In the genomic region with DNA sequence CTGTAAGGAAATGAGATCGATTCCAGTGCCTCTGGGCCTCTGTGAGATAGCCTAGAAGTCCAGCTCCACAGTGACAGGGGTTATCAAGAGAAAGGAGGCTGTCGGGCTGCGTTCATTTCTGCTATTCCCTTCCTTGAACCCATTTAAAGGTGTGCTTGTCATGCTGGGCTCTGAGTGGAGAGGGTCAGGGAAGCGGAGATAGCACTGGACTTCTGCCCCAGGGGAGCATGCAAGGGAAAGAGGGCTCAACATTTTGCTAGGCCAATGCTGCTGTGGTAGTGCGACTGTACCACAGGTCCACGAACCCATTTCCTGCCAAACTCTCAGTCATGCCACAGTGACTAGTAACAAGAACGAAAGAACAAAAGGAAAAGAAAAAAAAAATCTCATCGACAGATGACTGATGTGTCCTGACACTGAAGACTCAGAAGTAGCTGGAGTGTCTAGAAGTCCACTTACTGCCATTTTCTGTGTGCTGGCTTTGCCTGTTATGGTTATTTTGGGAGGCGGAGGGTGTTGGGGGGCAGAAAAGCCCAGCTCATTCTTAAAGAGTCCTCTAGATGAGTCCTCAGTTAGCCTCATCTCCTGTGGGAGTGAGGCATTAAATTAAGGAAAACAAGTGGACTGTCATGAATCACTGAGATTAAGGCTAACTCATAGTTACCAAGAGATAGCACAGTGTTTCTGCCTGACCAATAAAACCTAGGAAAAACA, we compare ENCODE assay signal across 8 cellular contexts. TPM values are rescaled to one million over a fixed set of nuclear protein-coding genes. Genes with fewer than 3 reads are reported as not detected.
DNase-seq lines count a peak whose midpoint lies in the region; ATAC-seq, FAIRE-seq and TF ChIP-seq lines count a peak whose summit lies in the region.

No MANE protein-coding gene starts in this region.

- CTCF ChIA-PET in K562 (lab: Yijun Ruan, JAX; ENCODE audit: low intra/inter-chr PET ratio) = interaction anchor here (0.7 kb wide), 1 partner anchor 269 kb away, joined by 3 read pairs; no protein-coding TSS in a partner anchor

- intact Hi-C loops in K562 (cut with micrococcal nuclease) = no loop called here

- no peak for TF ChIP-seq EP300 in K562 (IDR thresholded peaks at IDR 0.05; ENCODE audit: low read length)

- no peaks in the 10 kb centered on the region for H3F3A ChIP-seq in Loucy (ENCODE audit: low read depth)

- no peaks in the 10 kb centered on the region for H3K9me1 ChIP-seq in K562 (ENCODE audit: control insufficient read depth, insufficient read depth, low read length)

- H3K79me2 ChIP-seq in Loucy (ENCODE audit: insufficient read depth, low read length) (no peaks in the 10 kb centered on the region), K562 (ENCODE audit: control insufficient read depth, insufficient read depth, low read length) (no peaks in the 10 kb centered on the region)

- no peak overlapping the region for H2AFZ ChIP-seq in Loucy (ENCODE audit: low read length)
- no peak overlapping the region for H2AFZ ChIP-seq in K562 (ENCODE audit: low read depth, low read length)

- no peaks in the 10 kb centered on the region for H3K36me3 ChIP-seq in Loucy (ENCODE audit: insufficient read depth, low read length)
- no peaks in the 10 kb centered on the region for H3K36me3 ChIP-seq in K562 (ENCODE audit: control insufficient read depth, insufficient read depth, low read length)

- in situ Hi-C loops in K562 (cut with MboI) = no loop called here

- H3K4me3 ChIP-seq in Loucy (ENCODE audit: low read length, poor library complexity, severe bottlenecking) (no peak overlapping the region), K562 (no peak overlapping the region)

- no peaks in the 10 kb centered on the region for H3K9me2 ChIP-seq in Loucy (replicated peaks; ENCODE audit: low read depth, low read length)

- POLR2A ChIA-PET in K562 (lab: Yijun Ruan, JAX) = no interaction called here

- no peak for FAIRE-seq in K562 (lab: Jason Lieb, UNC)

- no peak for TF ChIP-seq CTCF in Loucy (conservative IDR thresholded peaks at IDR 0.05; ENCODE audit: low read length)
- no peak for TF ChIP-seq CTCF in K562 (IDR thresholded peaks at IDR 0.05 in 2 of 3, conservative IDR thresholded peaks at IDR 0.05 in 1 of 3; ENCODE audit: insufficient read depth in 2 of 3, low read depth in 1 of 3, low read length in 3 of 3)
- TF ChIP-seq CTCF in omental fat pad (IDR thresholded peaks at IDR 0.05) = no peak

- H3K27ac ChIP-seq in K562 (ENCODE audit: extremely low read depth, low read depth, low read length) = no peak overlapping the region

- H3K27me3 ChIP-seq in Loucy (ENCODE audit: insufficient read depth, low read length, poor library complexity, severe bottlenecking) (no peaks in the 10 kb centered on the region), K562 (ENCODE audit: control insufficient read depth in 2 of 2, insufficient read depth in 2 of 2, low read length in 2 of 2) (peaks cover 11 to 16% of the 10 kb centered on the region in 2 experiments; a peak in 4 of 5 replicates)

- H3K9me3 ChIP-seq in Loucy (ENCODE audit: insufficient read depth, low read depth, low read length) = no peaks in the 10 kb centered on the region
- no peaks in the 10 kb centered on the region for H3K9me3 ChIP-seq in K562 (replicated peaks; ENCODE audit: control insufficient read depth, insufficient read depth, low read depth, low read length)

- no peak for ATAC-seq in K562
- peak; percentile 88 for ATAC-seq in omental fat pad (ENCODE audit: low FRiP score)

- TF ChIP-seq POLR2A in K562 (conservative IDR thresholded peaks at IDR 0.05) = no peak

- no peak for TF ChIP-seq RAD21 in K562 (CRISPR knock-in tag; conservative IDR thresholded peaks at IDR 0.05 in 1 of 2, IDR thresholded peaks at IDR 0.05 in 1 of 2)

- BruUV-seq in K562 (replicated peaks; lab: Mats Ljungman, UMichigan) = no TSS peak

- H3K9ac ChIP-seq in Loucy (ENCODE audit: low read depth, low read length, poor library complexity, severe bottlenecking) (peak overlapping the region; percentile 0), K562 (ENCODE audit: insufficient read depth in 1 of 2, low read depth in 2 of 2, low read length in 2 of 2) (no peak overlapping the region)

- H3K4me2 ChIP-seq in Loucy (ENCODE audit: low read depth, low read length, poor library complexity, severe bottlenecking) (peak overlapping the region; percentile 44), K562 (ENCODE audit: insufficient read depth, low read length) (no peak overlapping the region)

- WGBS in K562 (ENCODE audit: insufficient coverage, low coverage, missing lambda C conversion rate) = 2% methylated on average over 9 of the region's 9 CpGs

- H3K4me1 ChIP-seq in Loucy (ENCODE audit: insufficient read depth, low read length, poor library complexity, severe bottlenecking) (peaks cover 18% of the 10 kb centered on the region), K562 (replicated peaks in 1 of 2; ENCODE audit: control insufficient read depth in 2 of 2, insufficient read depth in 2 of 2, low read length in 2 of 2) (peaks cover 0 to 3% of the 10 kb centered on the region in 2 experiments; a peak in 1 of 5 replicates)

- no peaks in the 10 kb centered on the region for H4K20me1 ChIP-seq in Loucy (ENCODE audit: insufficient read depth, low read length, poor library complexity, severe bottlenecking)
- H4K20me1 ChIP-seq in K562 (replicated peaks; ENCODE audit: control insufficient read depth, insufficient read depth, low read length) = no peaks in the 10 kb centered on the region

- DNase-seq in activated T-cell treated with anti-CD3 and anti-CD28 coated beads for 24 hours (ENCODE audit: low read depth) = peak; percentile 21
- DNase-seq in activated T-cell treated with anti-CD3 and anti-CD28 coated beads, Interleukin-2, amount 50 U/mL, for 1 hour = no peak
- peak in 1 of 4 experiments; percentile 11 for DNase-seq in K562 (ENCODE audit: extremely low read depth in 1 of 4, low spot score in 3 of 4)
- DNase-seq in omental fat pad (ENCODE audit: low spot score) = no peak
- DNase-seq in NCI-H526 treated with DMSO at 0.1 percent for 48 hours (lab: John Stamatoyannopoulos, UW) = no peak
- DNase-seq in germinal center (ENCODE audit: low spot score) = no peak
- DNase-seq in NCI-H187 treated with DMSO at 0.1 percent for 48 hours (lab: John Stamatoyannopoulos, UW) = no peak

TF ChIP-seq in K562, 482 proteins besides CTCF, POLR2A, EP300 and RAD21 (continues in another document):
- TF ChIP-seq, protein P1, sequence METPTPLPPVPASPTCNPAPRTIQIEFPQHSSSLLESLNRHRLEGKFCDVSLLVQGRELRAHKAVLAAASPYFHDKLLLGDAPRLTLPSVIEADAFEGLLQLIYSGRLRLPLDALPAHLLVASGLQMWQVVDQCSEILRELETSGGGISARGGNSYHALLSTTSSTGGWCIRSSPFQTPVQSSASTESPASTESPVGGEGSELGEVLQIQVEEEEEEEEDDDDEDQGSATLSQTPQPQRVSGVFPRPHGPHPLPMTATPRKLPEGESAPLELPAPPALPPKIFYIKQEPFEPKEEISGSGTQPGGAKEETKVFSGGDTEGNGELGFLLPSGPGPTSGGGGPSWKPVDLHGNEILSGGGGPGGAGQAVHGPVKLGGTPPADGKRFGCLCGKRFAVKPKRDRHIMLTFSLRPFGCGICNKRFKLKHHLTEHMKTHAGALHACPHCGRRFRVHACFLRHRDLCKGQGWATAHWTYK (CRISPR knock-in tag; IDR thresholded peaks at IDR 0.05) = 0 out of 2 replicates have a peak, but pooled peaks have one; percentile 14
- no peak for TF ChIP-seq COPS2 (conservative IDR thresholded peaks at IDR 0.05)
- TF ChIP-seq ESRRA (IDR thresholded peaks at IDR 0.05; ENCODE audit: borderline replicate concordance, low read depth) = no peak

RNA-seq across cellular contexts. Expression of a gene that starts 8.1 kb away (rescaled TPM):
- not detected in 2 replicates for total RNA-seq in K562 (2011; cell fraction: chromatin; rRNA removed; ENCODE audit: low replicate concordance)
- not detected in 2 replicates for total RNA-seq in K562 (2011; cell fraction: nucleolus; rRNA removed)
- not detected in 2 replicates for total RNA-seq in K562 (2011; cell fraction: nucleoplasm; rRNA removed)
- total RNA-seq in K562 (2014; rRNA removed) = not detected in 2 replicates
- total RNA-seq in K562 (2014; rRNA removed; fragmentation: Illumina TruSeq; extraction: Trizol) = 0.04 TPM in 1 of 2 replicates, not detected in the other
- total RNA-seq in K562 (2015; rRNA removed; fragmentation: Illumina TruSeq; extraction: Trizol) = 0.19 TPM in 1 of 2 replicates, not detected in the other
- total RNA-seq in K562 (2021) = 0.18 and 0.31 TPM in 2 replicates
- 0.05 and 0.15 TPM in 2 replicates for polyA plus RNA-seq in K562 (2011; rRNA removed)
- 0.01 TPM in 1 of 2 replicates, not detected in the other for polyA plus RNA-seq in K562 (2011; cell fraction: cytosol; rRNA removed)
- polyA plus RNA-seq in K562 (2011; cell fraction: nucleus; rRNA removed) = not detected in 2 replicates
- 0.17 and 1.1 TPM in 2 replicates for polyA plus RNA-seq in K562 (2012)
- polyA plus RNA-seq in K562 (2014; fragmentation: Illumina TruSeq; extraction: Trizol) = not detected in 2 replicates
- not detected for polyA plus RNA-seq in K562 (2014; fragmentation: Nextera tagmentation; extraction: Ambion mirVana)
- polyA plus RNA-seq in K562 (2014; rRNA removed) = not detected in 2 replicates
- 0.21 TPM in 1 of 2 replicates, not detected in the other for polyA minus RNA-seq in K562 (2011; rRNA and poly(A)+ RNA removed)
- polyA minus RNA-seq in K562 (2011; cell fraction: cytosol; rRNA and poly(A)+ RNA removed) = 1.2 TPM in 1 of 2 replicates, not detected in the other
- polyA minus RNA-seq in K562 (2011; cell fraction: nucleus; rRNA and poly(A)+ RNA removed) = not detected in 2 replicates
- total RNA-seq in omental fat pad = 100 to 1,000 TPM in 2 of 4 donors, 10 to 100 TPM in 2; 77.2 to 196 (median 106) TPM

Comparison
In these comparisons a context has a peak if more than half of its experiments do, and no peak if none do; other contexts are left out.
1. RNA of a gene that starts 8.1 kb away (total RNA-seq): 77.2 to 196 TPM in omental fat pad; 0.04 to 0.31 TPM in K562; every median in the first group is over 10 times any median in the second.